In the genomic region with DNA sequence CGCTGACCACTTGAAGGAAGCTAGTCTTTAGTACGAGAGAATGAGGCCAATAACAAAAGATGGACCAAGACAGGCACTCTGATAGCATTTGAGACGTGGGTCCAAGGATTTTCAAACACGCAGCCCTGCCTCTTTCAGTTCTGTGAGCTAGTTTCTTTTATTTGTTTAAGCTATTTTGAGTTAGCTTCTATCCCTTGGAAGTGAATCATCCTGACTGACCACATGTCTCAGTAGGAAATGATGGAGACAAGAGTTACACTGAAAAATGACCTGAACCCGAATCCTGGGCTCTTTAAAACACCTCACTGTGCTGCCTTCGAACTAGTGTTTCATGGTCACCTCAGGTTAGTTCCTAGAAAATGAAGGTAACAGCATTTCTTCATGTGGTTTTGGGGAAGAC, we compare ENCODE assay signal across 1 cellular context.
TF ChIP-seq lines count a peak whose summit lies in the region.

No MANE protein-coding gene starts in this region.

TF ChIP-seq in SK-N-SH, 30 proteins besides CTCF, POLR2A, EP300 and RAD21 (continued from another document):
- TF ChIP-seq, protein P1, sequence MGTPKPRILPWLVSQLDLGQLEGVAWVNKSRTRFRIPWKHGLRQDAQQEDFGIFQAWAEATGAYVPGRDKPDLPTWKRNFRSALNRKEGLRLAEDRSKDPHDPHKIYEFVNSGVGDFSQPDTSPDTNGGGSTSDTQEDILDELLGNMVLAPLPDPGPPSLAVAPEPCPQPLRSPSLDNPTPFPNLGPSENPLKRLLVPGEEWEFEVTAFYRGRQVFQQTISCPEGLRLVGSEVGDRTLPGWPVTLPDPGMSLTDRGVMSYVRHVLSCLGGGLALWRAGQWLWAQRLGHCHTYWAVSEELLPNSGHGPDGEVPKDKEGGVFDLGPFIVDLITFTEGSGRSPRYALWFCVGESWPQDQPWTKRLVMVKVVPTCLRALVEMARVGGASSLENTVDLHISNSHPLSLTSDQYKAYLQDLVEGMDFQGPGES (IDR thresholded peaks at IDR 0.05; ENCODE audit: low read depth, low read length), result no peak
- no peak for TF ChIP-seq FOXJ3 (CRISPR knock-in tag; IDR thresholded peaks at IDR 0.05)
- TF ChIP-seq TCF12 (IDR thresholded peaks at IDR 0.05), result peak; percentile 28; the same call in 1 of the 2 replicates
